ENCODE assay signal across 9 cellular contexts in genomic region chr5:159459951-159460538, GRCh38.
A peak's percentile ranks its signal among the peaks of the same experiment; 100 is the strongest.
DNase-seq lines count a peak whose midpoint lies in the region; ATAC-seq and TF ChIP-seq lines count a peak whose summit lies in the region.
"Had no signal": no experiment of that assay in that cellular context is flagged by ENCODE, and none has a peak within 500 bp of the region (broad histone marks: within the 10 kb centered on the region; RNA-seq: fewer than 3 reads in every experiment).

No MANE protein-coding gene starts in this region.

- H3K27ac Mint-ChIP-seq in WTC11 = no peak overlapping the region
- H3K27ac Mint-ChIP-seq in activated T-helper 2 cell treated with anti-CD3 and anti-CD28 coated beads, Interferon-gamma antibody, Interleukin-2, Interleukin-4, amounts not matched to agents 10 μg/mL and 5 μg/mL and 100 μg/mL, durations not matched to agents 14 hours and 24 hours and 36 hours = no peak overlapping the region

- H3K27me3 ChIP-seq in SJSA1 (replicated peaks) = no peaks in the 10 kb centered on the region
- no peaks in the 10 kb centered on the region for H3K27me3 ChIP-seq in spleen (replicated peaks in 1 of 7)

- H3K4me3 Mint-ChIP-seq in WTC11 = no peak overlapping the region
- H3K4me3 Mint-ChIP-seq in activated T-helper 2 cell treated with anti-CD3 and anti-CD28 coated beads, Interferon-gamma antibody, Interleukin-2, Interleukin-4, amounts not matched to agents 10 μg/mL and 5 μg/mL and 100 μg/mL, durations not matched to agents 14 hours and 24 hours and 36 hours (ENCODE audit: low read depth) = no peak overlapping the region

- H3K4me3 ChIP-seq in SJSA1 = no peak overlapping the region
- no peak overlapping the region for H3K4me3 ChIP-seq in spleen

- H3K27ac ChIP-seq in SJSA1 (peak overlapping the region; percentile 64), spleen (no peak overlapping the region)

- H3K4me1 Mint-ChIP-seq in WTC11 = no peaks in the 10 kb centered on the region
- H3K4me1 Mint-ChIP-seq in activated T-helper 2 cell treated with anti-CD3 and anti-CD28 coated beads, Interferon-gamma antibody, Interleukin-2, Interleukin-4, amounts not matched to agents 10 μg/mL and 5 μg/mL and 100 μg/mL, durations not matched to agents 14 hours and 24 hours and 36 hours (ENCODE audit: low read depth) = peaks cover 41% of the 10 kb centered on the region

- H3K27me3 Mint-ChIP-seq in WTC11 (ENCODE audit: low read depth) = no peaks in the 10 kb centered on the region
- H3K27me3 Mint-ChIP-seq in activated T-helper 2 cell treated with anti-CD3 and anti-CD28 coated beads, Interferon-gamma antibody, Interleukin-2, Interleukin-4, amounts not matched to agents 10 μg/mL and 5 μg/mL and 100 μg/mL, durations not matched to agents 14 hours and 24 hours and 36 hours (ENCODE audit: low read depth) = peaks cover 57% of the 10 kb centered on the region

- H3K9me3 ChIP-seq in SJSA1 (replicated peaks) (no peaks in the 10 kb centered on the region), spleen (no peaks in the 10 kb centered on the region)

- H3K4me1 ChIP-seq in SJSA1 (replicated peaks) = peaks cover 76% of the 10 kb centered on the region
- peaks cover 0 to 28% (median 9%) of the 10 kb centered on the region in 6 donors for H3K4me1 ChIP-seq in spleen

- POLR2A ChIA-PET in WTC11 (lab: Charles Lee) = no interaction called here

- H3K36me3 ChIP-seq in SJSA1 (no peaks in the 10 kb centered on the region), spleen (no peaks in the 10 kb centered on the region)

- peak; percentile 24 for ATAC-seq in HG02610 (IDR thresholded peaks at IDR 0.05; ENCODE audit: unreplicated experiment)
- ATAC-seq in WTC11 = no peak

- DNase-seq in EL = peak; percentile 22
- DNase-seq in SJSA1 (ENCODE audit: low read depth in 1 of 2, low spot score in 2 of 2) = peak; percentile 63 to 86
- peak; percentile 41 for DNase-seq in islet precursor cell
- DNase-seq in WTC11 (ENCODE audit: low spot score) = no peak
- DNase-seq in COLO668 (lab: John Stamatoyannopoulos, UW; ENCODE audit: unreplicated experiment) = no peak
- DNase-seq in activated T-helper 2 cell treated with anti-CD3 and anti-CD28 coated beads, Interferon-gamma antibody, Interleukin-2, Interleukin-4, amounts not matched to agents 10 μg/mL and 5 μg/mL and 100 μg/mL, durations not matched to agents 14 hours and 24 hours and 36 hours (ENCODE audit: low spot score) = no peak
- no peak for DNase-seq in spleen
- DNase-seq: NCI-H1105 had no signal

- intact Hi-C loops in activated T-helper 2 cell treated with anti-CD3 and anti-CD28 coated beads, Interferon-gamma antibody, Interleukin-2, Interleukin-4, amounts not matched to agents 10 μg/mL and 5 μg/mL and 100 μg/mL, durations not matched to agents 14 hours and 24 hours and 36 hours (cut with micrococcal nuclease) = loop anchor here (5.0 kb wide), 1 partner anchor 283 kb away; no protein-coding TSS in a partner anchor
- intact Hi-C loops in spleen (cut with DNase I; ENCODE audit: low total_unique reads) = no loop called here

- TF ChIP-seq CTCF in WTC11 (IDR thresholded peaks at IDR 0.05) (no peak), spleen (IDR thresholded peaks at IDR 0.05 in 8 of 11, conservative IDR thresholded peaks at IDR 0.05 in 3 of 11) (no peak)

- H3K9me3 Mint-ChIP-seq in WTC11 = no peaks in the 10 kb centered on the region
- no peaks in the 10 kb centered on the region for H3K9me3 Mint-ChIP-seq in activated T-helper 2 cell treated with anti-CD3 and anti-CD28 coated beads, Interferon-gamma antibody, Interleukin-2, Interleukin-4, amounts not matched to agents 10 μg/mL and 5 μg/mL and 100 μg/mL, durations not matched to agents 14 hours and 24 hours and 36 hours

- CTCF ChIA-PET in WTC11 (lab: Charles Lee) = no interaction called here

- 23 to 36% (median 28%) methylated on average over 3 of the region's 3 CpGs for WGBS in spleen, 5 donors

- TF ChIP-seq POLR2A in spleen (IDR thresholded peaks at IDR 0.05) = no peak

- no peaks in the 10 kb centered on the region for H3K36me3 Mint-ChIP-seq in WTC11
- no peaks in the 10 kb centered on the region for H3K36me3 Mint-ChIP-seq in activated T-helper 2 cell treated with anti-CD3 and anti-CD28 coated beads, Interferon-gamma antibody, Interleukin-2, Interleukin-4, amounts not matched to agents 10 μg/mL and 5 μg/mL and 100 μg/mL, durations not matched to agents 14 hours and 24 hours and 36 hours (ENCODE audit: low read depth)

TF ChIP-seq in WTC11, 78 proteins besides CTCF, POLR2A, EP300 and RAD21 (continues in another document):
- TF ChIP-seq FOXP4 (CRISPR knock-in tag; IDR thresholded peaks at IDR 0.05) (no peak), ZNF263 (CRISPR knock-in tag; IDR thresholded peaks at IDR 0.05; ENCODE audit: low read depth) (no peak), RORB (CRISPR knock-in tag; IDR thresholded peaks at IDR 0.05) (no peak), CDX4 (CRISPR knock-in tag; IDR thresholded peaks at IDR 0.05; ENCODE audit: borderline replicate concordance) (no peak), TCF7 (CRISPR knock-in tag; IDR thresholded peaks at IDR 0.05; ENCODE audit: low read depth) (no peak), ZNF219 (CRISPR knock-in tag; IDR thresholded peaks at IDR 0.05; ENCODE audit: borderline replicate concordance) (no peak), ZNF423 (CRISPR knock-in tag; IDR thresholded peaks at IDR 0.05) (no peak), PRDM15 (CRISPR knock-in tag; IDR thresholded peaks at IDR 0.05) (no peak), KAT7 (CRISPR knock-in tag; IDR thresholded peaks at IDR 0.05; ENCODE audit: borderline replicate concordance) (no peak), ZNF671 (CRISPR knock-in tag; IDR thresholded peaks at IDR 0.05) (no peak), ZNF138 (CRISPR knock-in tag; conservative IDR thresholded peaks at IDR 0.05) (no peak), NR3C1 (CRISPR knock-in tag; conservative IDR thresholded peaks at IDR 0.05; ENCODE audit: low read depth) (no peak)
- TF ChIP-seq, protein P1, sequence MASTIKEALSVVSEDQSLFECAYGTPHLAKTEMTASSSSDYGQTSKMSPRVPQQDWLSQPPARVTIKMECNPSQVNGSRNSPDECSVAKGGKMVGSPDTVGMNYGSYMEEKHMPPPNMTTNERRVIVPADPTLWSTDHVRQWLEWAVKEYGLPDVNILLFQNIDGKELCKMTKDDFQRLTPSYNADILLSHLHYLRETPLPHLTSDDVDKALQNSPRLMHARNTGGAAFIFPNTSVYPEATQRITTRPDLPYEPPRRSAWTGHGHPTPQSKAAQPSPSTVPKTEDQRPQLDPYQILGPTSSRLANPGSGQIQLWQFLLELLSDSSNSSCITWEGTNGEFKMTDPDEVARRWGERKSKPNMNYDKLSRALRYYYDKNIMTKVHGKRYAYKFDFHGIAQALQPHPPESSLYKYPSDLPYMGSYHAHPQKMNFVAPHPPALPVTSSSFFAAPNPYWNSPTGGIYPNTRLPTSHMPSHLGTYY (CRISPR knock-in tag; IDR thresholded peaks at IDR 0.05) = no peak

Comparison
In these comparisons a context has a peak if more than half of its experiments do, and no peak if none do; other contexts are left out.
1. DNase-seq: peak in EL (single experiment), SJSA1 (2 of 2) and islet precursor cell (single experiment); none in WTC11 (single experiment), COLO668 (single experiment), activated T-helper 2 cell treated with anti-CD3 and anti-CD28 coated beads, Interferon-gamma antibody, Interleukin-2, Interleukin-4, amounts not matched to agents 10 μg/mL and 5 μg/mL and 100 μg/mL, durations not matched to agents 14 hours and 24 hours and 36 hours (single experiment) and spleen (single experiment).